Comparison of ENCODE assay signal across 1 cellular context in genomic region chr19:18416778-18417249, GRCh38.
TF ChIP-seq lines count a peak whose summit lies in the region.

No MANE protein-coding gene starts in this region.

TF ChIP-seq in HEK293, 187 proteins besides CTCF, POLR2A, EP300 and RAD21 (continued from another document and continues in another):
- no peak for TF ChIP-seq ZNF18 (tag by site-specific recombination; IDR thresholded peaks at IDR 0.05)
- no peak for TF ChIP-seq ZNF518A (tag by site-specific recombination; conservative IDR thresholded peaks at IDR 0.05; ENCODE audit: low read depth)
- no peak for TF ChIP-seq KLF10 (tag by site-specific recombination; IDR thresholded peaks at IDR 0.05)
- peak; percentile 99 for TF ChIP-seq ZFHX2 (tag by site-specific recombination; conservative IDR thresholded peaks at IDR 0.05)
- no peak for TF ChIP-seq ZNF19 (tag by site-specific recombination; IDR thresholded peaks at IDR 0.05; ENCODE audit: low read depth)
- no peak for TF ChIP-seq ZNF548 (tag by site-specific recombination; IDR thresholded peaks at IDR 0.05)
- no peak for TF ChIP-seq ZNF704 (tag by site-specific recombination; IDR thresholded peaks at IDR 0.05)
- TF ChIP-seq ZNF239 (tag by site-specific recombination; IDR thresholded peaks at IDR 0.05), result no peak
- TF ChIP-seq ZBTB44 (tag by site-specific recombination; IDR thresholded peaks at IDR 0.05), result no peak
- peak; percentile 65; the same call in 1 of the 2 replicates for TF ChIP-seq GLIS1 (tag by site-specific recombination; IDR thresholded peaks at IDR 0.05)
- TF ChIP-seq ZNF391 (tag by site-specific recombination; IDR thresholded peaks at IDR 0.05; ENCODE audit: borderline replicate concordance, low read depth), result no peak
- TF ChIP-seq ZNF623 (tag by site-specific recombination; IDR thresholded peaks at IDR 0.05), result no peak
- no peak for TF ChIP-seq ZFP41 (tag by site-specific recombination; IDR thresholded peaks at IDR 0.05; ENCODE audit: borderline replicate concordance)
- TF ChIP-seq SETDB1 (IDR thresholded peaks at IDR 0.05; ENCODE audit: insufficient read length, low read length), result no peak
- TF ChIP-seq PBX3 (CRISPR knock-in tag; IDR thresholded peaks at IDR 0.05), result no peak
- peak; percentile 60; the same call in 1 of the 2 replicates for TF ChIP-seq KLF8 (tag by site-specific recombination; IDR thresholded peaks at IDR 0.05)
- TF ChIP-seq ZEB2 (tag by site-specific recombination; IDR thresholded peaks at IDR 0.05), result no peak
- no peak for TF ChIP-seq ZNF660 (tag by site-specific recombination; IDR thresholded peaks at IDR 0.05)
- TF ChIP-seq GLI2 (tag by site-specific recombination; IDR thresholded peaks at IDR 0.05; ENCODE audit: borderline replicate concordance, low read depth), result no peak
- TF ChIP-seq ZNF692 (tag by site-specific recombination; IDR thresholded peaks at IDR 0.05), result peak; percentile 88
- TF ChIP-seq ZNF133 (tag by site-specific recombination; IDR thresholded peaks at IDR 0.05), result no peak
- no peak for TF ChIP-seq ZNF843 (tag by site-specific recombination; IDR thresholded peaks at IDR 0.05)
- TF ChIP-seq ZNF645 (tag by site-specific recombination; IDR thresholded peaks at IDR 0.05), result no peak
- TF ChIP-seq ZNF426 (tag by site-specific recombination; IDR thresholded peaks at IDR 0.05), result no peak
- TF ChIP-seq BCL11B (tag by site-specific recombination; IDR thresholded peaks at IDR 0.05; ENCODE audit: low read depth), result no peak
- TF ChIP-seq ZNF785 (tag by site-specific recombination; IDR thresholded peaks at IDR 0.05), result no peak
- TF ChIP-seq ZNF621 (tag by site-specific recombination; IDR thresholded peaks at IDR 0.05), result no peak
- no peak; the same call in 1 of the 2 replicates for TF ChIP-seq ZXDB (tag by site-specific recombination; IDR thresholded peaks at IDR 0.05)
- TF ChIP-seq ZNF280C (tag by site-specific recombination; IDR thresholded peaks at IDR 0.05), result no peak
- TF ChIP-seq ZSCAN5A (tag by site-specific recombination; IDR thresholded peaks at IDR 0.05), result no peak
- TF ChIP-seq ZNF837 (tag by site-specific recombination; IDR thresholded peaks at IDR 0.05), result no peak
- no peak for TF ChIP-seq ZNF121 (tag by site-specific recombination; IDR thresholded peaks at IDR 0.05)
- no peak for TF ChIP-seq ZNF148 (tag by site-specific recombination; IDR thresholded peaks at IDR 0.05; ENCODE audit: borderline replicate concordance)
- no peak for TF ChIP-seq ZNF248 (tag by site-specific recombination; IDR thresholded peaks at IDR 0.05)
- TF ChIP-seq SCRT1 (tag by site-specific recombination; IDR thresholded peaks at IDR 0.05; ENCODE audit: borderline replicate concordance), result no peak
- TF ChIP-seq ZNF114 (tag by site-specific recombination; IDR thresholded peaks at IDR 0.05), result no peak
- TF ChIP-seq ZNF335 (tag by site-specific recombination; conservative IDR thresholded peaks at IDR 0.05), result peak; percentile 90
- TF ChIP-seq ZNF549 (tag by site-specific recombination; IDR thresholded peaks at IDR 0.05), result no peak
- no peak for TF ChIP-seq ZNF23 (tag by site-specific recombination; IDR thresholded peaks at IDR 0.05; ENCODE audit: borderline replicate concordance)
